In genomic region chr19:55097864-55098715, GRCh38 we compare ENCODE assay signal across 17 cellular contexts. TPM values are rescaled to one million over a fixed set of nuclear protein-coding genes. Genes with fewer than 3 reads are reported as not detected.
DNase-seq lines count a peak whose midpoint lies in the region; ATAC-seq and TF ChIP-seq lines count a peak whose summit lies in the region.
"Had no signal": no experiment of that assay in that cellular context is flagged by ENCODE, and none has a peak within 500 bp of the region (broad histone marks: within the 10 kb centered on the region; RNA-seq: fewer than 3 reads in every experiment).

No MANE protein-coding gene starts in this region.

- peaks cover 13% of the 10 kb centered on the region for H3K4me1 Mint-ChIP-seq in CD14-positive monocyte
- H3K4me1 Mint-ChIP-seq in WTC11, result peaks cover 14% of the 10 kb centered on the region
- H3K4me1 Mint-ChIP-seq: activated naive CD8-positive, alpha-beta T cell treated with anti-CD3 and anti-CD28 coated beads for 36 hours had no signal

- H4K20me1 ChIP-seq in PC-3 (ENCODE audit: low read length), result 0 out of 2 replicates have a peak, but pooled peaks cover 3% of the 10 kb centered on the region

- no peak for TF ChIP-seq POLR2A in spleen (IDR thresholded peaks at IDR 0.05)

- H3K4me2 ChIP-seq in PC-3 (ENCODE audit: low read length), result no peak overlapping the region

- H3K36me3 ChIP-seq in spleen, result peaks cover 0 to 85% (median 58%) of the 10 kb centered on the region in 6 donors
- H3K36me3 ChIP-seq in PC-3 (ENCODE audit: low read depth, low read length), result peaks cover 3% of the 10 kb centered on the region; the same call in 1 of the 2 replicates
- H3K36me3 ChIP-seq: ovary had no signal

- H3K27ac ChIP-seq in spleen (peak overlapping the region in 7 of 8 donors; percentile 9 to 66 (median 58)), PC-3 (ENCODE audit: low read length) (no peak overlapping the region)
- H3K27ac ChIP-seq: ovary had no signal

- H3K4me3 Mint-ChIP-seq in CD14-positive monocyte (no peak overlapping the region), WTC11 (no peak overlapping the region)
- H3K4me3 Mint-ChIP-seq: activated naive CD8-positive, alpha-beta T cell treated with anti-CD3 and anti-CD28 coated beads for 36 hours had no signal

- H3K9ac ChIP-seq in PC-3 (ENCODE audit: low read length), result no peak overlapping the region

- H3K9me3 Mint-ChIP-seq in CD14-positive monocyte, result peaks cover 0 to 6% (median under 1%) of the 10 kb centered on the region in 7 donors
- H3K9me3 Mint-ChIP-seq in WTC11, result peaks cover 2% of the 10 kb centered on the region; the same call in 1 of the 2 replicates
- H3K9me3 Mint-ChIP-seq: activated naive CD8-positive, alpha-beta T cell treated with anti-CD3 and anti-CD28 coated beads for 36 hours had no signal

- H3K4me1 ChIP-seq in spleen (peaks cover 5 to 36% (median 26%) of the 10 kb centered on the region in 6 donors), PC-3 (ENCODE audit: insufficient read depth, low read length) (no peaks in the 10 kb centered on the region)

- no TSS peak for BruUV-seq in PC-3 (replicated peaks; lab: Mats Ljungman, UMichigan)

- H3K9me3 ChIP-seq in spleen (peaks cover 0 to 6% (median 3%) of the 10 kb centered on the region in 8 donors), PC-3 (ENCODE audit: low read length) (no peaks in the 10 kb centered on the region)
- H3K9me3 ChIP-seq: ovary had no signal

- POLR2A ChIA-PET in WTC11 (lab: Charles Lee) (interaction anchor here (0.5 to 0.6 kb wide), 2 partner anchors 30 to 35 kb away, joined by 3 to 6 read pairs; no protein-coding TSS in a partner anchor), PC-3 (lab: Charles Lee; ENCODE audit: unreplicated experiment) (no interaction called here), HEK293T (lab: Yijun Ruan, JAX) (no interaction called here)

- peaks cover 41 to 80% of the 10 kb centered on the region in 2 donors for H3K36me3 Mint-ChIP-seq in CD14-positive monocyte
- peaks cover 15% of the 10 kb centered on the region for H3K36me3 Mint-ChIP-seq in WTC11

- H3K9me2 ChIP-seq in PC-3 (replicated peaks; ENCODE audit: low read length), result no peaks in the 10 kb centered on the region

- intact Hi-C loops in CD14-positive monocyte (cut with micrococcal nuclease) (no loop called here), spleen (cut with DNase I; ENCODE audit: low total_unique reads) (no loop called here), PC-3 (cut with micrococcal nuclease) (no loop called here)

- H2AFZ ChIP-seq in PC-3 (ENCODE audit: low read length), result no peak overlapping the region

- peaks cover 0 to 2% (median 0%) of the 10 kb centered on the region in 3 donors for H3K27me3 Mint-ChIP-seq in CD14-positive monocyte (ENCODE audit: low read depth in 3 of 3)
- no peaks in the 10 kb centered on the region; the same call in 1 of the 2 replicates for H3K27me3 Mint-ChIP-seq in WTC11 (ENCODE audit: low read depth)
- H3K27me3 Mint-ChIP-seq: activated naive CD8-positive, alpha-beta T cell treated with anti-CD3 and anti-CD28 coated beads for 36 hours had no signal

- no peaks in the 10 kb centered on the region for H3F3A ChIP-seq in PC-3 (ENCODE audit: low read length, unreplicated experiment)

- H3K27me3 ChIP-seq in spleen (replicated peaks in 1 of 7) (no peaks in the 10 kb centered on the region), PC-3 (ENCODE audit: low read length) (no peaks in the 10 kb centered on the region)
- H3K27me3 ChIP-seq: ovary had no signal

- H3K79me2 ChIP-seq in PC-3 (ENCODE audit: low read length), result no peaks in the 10 kb centered on the region

- DNase-seq in CD14-positive monocyte (ENCODE audit: low spot score) (peak; percentile 47), Kasumi-1 (lab: John Stamatoyannopoulos, UW) (peak; percentile 92 to 93), WTC11 (ENCODE audit: low spot score) (no peak), spleen (no peak), ureter (ENCODE audit: low spot score) (no peak), PC-3 (no peak), NCI-H1930 (lab: John Stamatoyannopoulos, UW) (no peak), HEK293T (ENCODE audit: extremely low spot score) (no peak)
- DNase-seq: activated naive CD8-positive, alpha-beta T cell treated with anti-CD3 and anti-CD28 coated beads for 36 hours; DND-41; NCI-H1105; NCI-H524; ovary; SIG-M5; stimulated activated CD4-positive, alpha-beta T cell treated with anti-CD3 and anti-CD28 coated beads, Interleukin-2, amount 100 ng/mL, for 24 hours had no signal

- H3K27ac Mint-ChIP-seq in CD14-positive monocyte (peak overlapping the region in 6 of 7 donors; percentile 35 to 86 (median 46)), WTC11 (peak overlapping the region; percentile 29; the same call in 1 of the 2 replicates)
- H3K27ac Mint-ChIP-seq: activated naive CD8-positive, alpha-beta T cell treated with anti-CD3 and anti-CD28 coated beads for 36 hours had no signal

- 63 to 73% (median 66%) methylated on average over 21 to 23 of the region's 23 CpGs for WGBS in spleen, 5 donors

- CTCF ChIA-PET in WTC11 (lab: Charles Lee), result interaction anchor here (0.9 to 2.8 kb wide), 7 partner anchors 10 to 369 kb away, joined by 3 to 27 read pairs (median 8); partner anchors contain the start of gene PPP1R12C
- CTCF ChIA-PET in PC-3 (lab: Charles Lee), result no interaction called here
- CTCF ChIA-PET in HEK293T (lab: Yijun Ruan, JAX), result no interaction called here

- ATAC-seq in WTC11, result no peak
- ATAC-seq in PC-3, result no peak

- TF ChIP-seq CTCF in CD14-positive monocyte (IDR thresholded peaks at IDR 0.05) (no peak), WTC11 (IDR thresholded peaks at IDR 0.05) (no peak), spleen (IDR thresholded peaks at IDR 0.05 in 8 of 11, conservative IDR thresholded peaks at IDR 0.05 in 3 of 11) (no peak), PC-3 (conservative IDR thresholded peaks at IDR 0.05; ENCODE audit: low read depth, low read length) (no peak)

- no peak overlapping the region for H3K4me3 ChIP-seq in spleen
- H3K4me3 ChIP-seq in PC-3 (ENCODE audit: low read length), result no peak overlapping the region
- H3K4me3 ChIP-seq: lung, ovary had no signal

TF ChIP-seq in WTC11, 78 proteins besides CTCF, POLR2A, EP300 and RAD21 (continues in another document):
- no peak for TF ChIP-seq OVOL2 (CRISPR knock-in tag; IDR thresholded peaks at IDR 0.05; ENCODE audit: borderline replicate concordance)
- no peak for TF ChIP-seq ZNF263 (CRISPR knock-in tag; IDR thresholded peaks at IDR 0.05; ENCODE audit: low read depth)
- no peak for TF ChIP-seq EMX1 (CRISPR knock-in tag; IDR thresholded peaks at IDR 0.05)
- TF ChIP-seq ZNF396 (CRISPR knock-in tag; IDR thresholded peaks at IDR 0.05; ENCODE audit: borderline replicate concordance), result no peak
- no peak for TF ChIP-seq E2F1 (CRISPR knock-in tag; IDR thresholded peaks at IDR 0.05)
- no peak for TF ChIP-seq NR3C1 (CRISPR knock-in tag; conservative IDR thresholded peaks at IDR 0.05; ENCODE audit: low read depth)

TF ChIP-seq in HEK293T, 16 proteins besides CTCF, POLR2A, EP300 and RAD21:
- TF ChIP-seq HDGF (IDR thresholded peaks at IDR 0.05; ENCODE audit: borderline replicate concordance), result no peak

RNA-seq across cellular contexts. Expression of gene PPP1R12C, which starts 19.3 kb away (rescaled TPM):
- polyA plus RNA-seq in CD14-positive monocyte (1 to 10 TPM; 2.1 to 2.6 TPM), spleen (100 to 1,000 TPM in 2 of 3 donors, 10 to 100 TPM in 1; 98.2 to 292 (median 263) TPM)
- total RNA-seq in WTC11 (2021) (88.4 to 99.3 TPM (median 92.3 TPM) in 3 replicates), spleen (100 to 1,000 TPM in 5 of 7 donors, 10 to 100 TPM in 2; 88.2 to 193 (median 129) TPM), ureter (183 TPM), PC-3 (2014; rRNA removed) (136 and 180 TPM in 2 replicates)

RNA-seq across cellular contexts. Expression of gene EPS8L1, which starts 22.4 kb away (rescaled TPM):
- polyA plus RNA-seq in CD14-positive monocyte (1 to 10 TPM; 1.5 to 1.8 TPM), spleen (1 to 10 TPM; 5.2 to 5.3 (median 5.3) TPM)
- total RNA-seq in WTC11 (2021) (38.9 to 43.8 TPM (median 42.8 TPM) in 3 replicates), spleen (1 to 10 TPM in 5 of 7 donors, under 1 TPM in 1, not detected in 1; 0.37 to 3.4 (median 2.2) TPM), ureter (64.6 TPM), PC-3 (2014; rRNA removed) (75.3 and 75.8 TPM in 2 replicates)

RNA-seq across cellular contexts. Expression of gene RDH13, which starts 35.1 kb away (rescaled TPM):
- 1 to 10 TPM; 1.6 to 2.3 TPM for polyA plus RNA-seq in CD14-positive monocyte
- total RNA-seq in WTC11 (2021), result 35.3 to 39.5 TPM (median 38.4 TPM) in 3 replicates
- total RNA-seq in spleen, result 10 to 100 TPM; 15.3 to 31.5 (median 17.9) TPM
- 10 to 100 TPM in 1 of 3 donors, 1 to 10 TPM in 2; 4.6 to 13.5 (median 7.6) TPM for polyA plus RNA-seq in spleen
- total RNA-seq in ureter, result 24.8 TPM
- 80.4 and 85.7 TPM in 2 replicates for total RNA-seq in PC-3 (2014; rRNA removed)

RNA-seq across cellular contexts. Expression of gene TNNT1, which starts 50.9 kb away (rescaled TPM):
- polyA plus RNA-seq in CD14-positive monocyte, result 10 to 100 TPM in 1 of 2 donors, 1 to 10 TPM in 1; 9.8 to 41.9 TPM
- 50.6 to 127 TPM (median 108 TPM) in 3 replicates for total RNA-seq in WTC11 (2021)
- 1 to 10 TPM in 4 of 7 donors, not detected in 3; 1.3 to 5.4 (median 2.6) TPM for total RNA-seq in spleen
- 1 to 10 TPM in 1 of 3 donors, under 1 TPM in 2; 0.26 to 6.2 (median 0.94) TPM for polyA plus RNA-seq in spleen
- 0.89 TPM for total RNA-seq in ureter
- total RNA-seq in PC-3 (2014; rRNA removed), result 266 and 317 TPM in 2 replicates
- total RNA-seq: activated naive CD8-positive, alpha-beta T cell treated with anti-CD3 and anti-CD28 coated beads for 36 hours had no signal

RNA-seq across cellular contexts. Expression of gene TNNI3, which starts 59.4 kb away (rescaled TPM):
- 1 to 10 TPM in 1 of 2 donors, not detected in 1; 1.2 TPM for polyA plus RNA-seq in CD14-positive monocyte
- 15.0 to 36.7 TPM (median 34.0 TPM) in 3 replicates for total RNA-seq in WTC11 (2021)
- not detected for total RNA-seq in spleen
- polyA plus RNA-seq in spleen, result under 1 TPM; 0.15 to 0.74 (median 0.70) TPM
- not detected for total RNA-seq in ureter
- total RNA-seq in PC-3 (2014; rRNA removed), result 32.4 and 40.1 TPM in 2 replicates
- total RNA-seq: T-helper 2 cell treated with Interferon-gamma antibody and Interleukin-4, amounts not matched to agents 100 ng/mL and 5 ng/mL, for 36 hours had no signal

Comparison
In these comparisons a context has a peak if more than half of its experiments do, and no peak if none do; other contexts are left out.
1. DNase-seq: peak in CD14-positive monocyte (single experiment) and Kasumi-1 (2 of 2); none in WTC11 (single experiment), spleen (single experiment), ureter (single experiment), PC-3 (single experiment), NCI-H1930 (0 of 2) and HEK293T (single experiment).